8 cellular contexts compared by ENCODE assay signal in genomic region chrX:53281321-53281822, GRCh38. TPM values are rescaled to one million over a fixed set of nuclear protein-coding genes. Genes with fewer than 3 reads are reported as not detected.
A peak's percentile ranks its signal among the peaks of the same experiment; 100 is the strongest.
DNase-seq lines count a peak whose midpoint lies in the region; ATAC-seq and TF ChIP-seq lines count a peak whose summit lies in the region.

TSS of gene IQSEC2 (minus strand) at chrX:53281584.

- POLR2A ChIA-PET in HCT116 (lab: Charles Lee), result no interaction called here

- H3K4me2 ChIP-seq in HCT116 (ENCODE audit: low read length), result peak within 1 kb of the TSS; percentile 83

- TF ChIP-seq RAD21 in HCT116 (IDR thresholded peaks at IDR 0.05; ENCODE audit: low read depth), result no peak

- no peak for TF ChIP-seq CTCF in HCT116 (IDR thresholded peaks at IDR 0.05 in 2 of 3, conservative IDR thresholded peaks at IDR 0.05 in 1 of 3; ENCODE audit: borderline replicate concordance in 1 of 3, insufficient read depth in 1 of 3, low read depth in 2 of 3, low read length in 2 of 3)
- TF ChIP-seq CTCF in epithelial cell of esophagus (IDR thresholded peaks at IDR 0.05; ENCODE audit: insufficient read depth, low read depth, low read length, missing control alignments), result no peak

- no peak for TF ChIP-seq POLR2A in HCT116 (IDR thresholded peaks at IDR 0.05; ENCODE audit: borderline replicate concordance, extremely low read depth, insufficient read depth, insufficient read length)

- 0 out of 2 replicates have a peak, but pooled peaks cover 3% of the 10 kb centered on the region for H3K79me2 ChIP-seq in HCT116 (ENCODE audit: insufficient read depth, low read length)

- BruUV-seq in HCT116 (replicated peaks; lab: Mats Ljungman, UMichigan), result no TSS peak

- H3K9me3 ChIP-seq in HCT116 (ENCODE audit: control insufficient read depth in 1 of 2, insufficient read depth in 1 of 2, low read depth in 1 of 2, low read length in 2 of 2), result no peaks in the 10 kb centered on the region
- no peaks in the 10 kb centered on the region for H3K9me3 ChIP-seq in SJCRH30 (replicated peaks)
- H3K9me3 ChIP-seq in mononuclear cell (ENCODE audit: low read depth, low read length), result no peaks in the 10 kb centered on the region
- H3K9me3 ChIP-seq in aorta (ENCODE audit: control insufficient read depth, low read length), result no peaks in the 10 kb centered on the region

- intact Hi-C loops in HCT116 (cut with micrococcal nuclease) (no loop called here), aorta (cut with DNase I) (no loop called here)

- H3K27ac ChIP-seq in HCT116 (ENCODE audit: low read depth, low read length) (peak within 1 kb of the TSS; percentile 88), SJCRH30 (no peak within 1 kb of the TSS), aorta (ENCODE audit: low read depth in 1 of 2, low read length in 2 of 2) (peak within 1 kb of the TSS; percentile 74 to 98)

- H3K27me3 ChIP-seq in HCT116 (ENCODE audit: insufficient read depth, low read length), result no peaks in the 10 kb centered on the region
- no peaks in the 10 kb centered on the region for H3K27me3 ChIP-seq in SJCRH30
- H3K27me3 ChIP-seq in mononuclear cell (ENCODE audit: insufficient read depth, low read length), result no peaks in the 10 kb centered on the region
- no peaks in the 10 kb centered on the region for H3K27me3 ChIP-seq in aorta (ENCODE audit: control insufficient read depth in 1 of 2, insufficient read depth in 2 of 2, low read length in 1 of 2)

- peak; percentile 48 for DNase-seq in HCT116 (ENCODE audit: low read depth, low spot score)
- peak; percentile 61 to 69 for DNase-seq in SJCRH30
- DNase-seq in epithelial cell of esophagus (ENCODE audit: low read depth), result peak; percentile 73
- peak; percentile 92 to 95 for DNase-seq in aorta
- no peak for DNase-seq in D341Med (ENCODE audit: low spot score)
- no peak for DNase-seq in activated CD4-positive, alpha-beta T cell treated with anti-CD3 and anti-CD28 coated beads, Interleukin-2, amount 50 U/mL, for 1 hour

- H4K20me1 ChIP-seq in HCT116 (ENCODE audit: insufficient read depth), result no peaks in the 10 kb centered on the region

- H2AFZ ChIP-seq in HCT116 (ENCODE audit: low read depth, low read length, poor library complexity, severe bottlenecking), result no peak within 1 kb of the TSS

- H3K9ac ChIP-seq in HCT116 (ENCODE audit: low read length), result peak within 1 kb of the TSS; percentile 68

- no peaks in the 10 kb centered on the region for H3K36me3 ChIP-seq in HCT116 (ENCODE audit: control insufficient read depth in 1 of 2, insufficient read depth in 2 of 2, low read length in 2 of 2)
- no peaks in the 10 kb centered on the region for H3K36me3 ChIP-seq in SJCRH30
- no peaks in the 10 kb centered on the region for H3K36me3 ChIP-seq in aorta (ENCODE audit: control insufficient read depth in 1 of 2, insufficient read depth in 2 of 2, low read length in 1 of 2)

- H3K4me3 ChIP-seq in HCT116 (replicated peaks in 1 of 2; ENCODE audit: low read depth in 1 of 2, low read length in 2 of 2), result peak within 1 kb of the TSS; percentile 52 to 63
- H3K4me3 ChIP-seq in SJCRH30, result peak within 1 kb of the TSS; percentile 55
- H3K4me3 ChIP-seq in epithelial cell of esophagus (ENCODE audit: low read length), result peak within 1 kb of the TSS; percentile 52
- peak within 1 kb of the TSS; percentile 22 for H3K4me3 ChIP-seq in mononuclear cell (ENCODE audit: low read length)
- peak within 1 kb of the TSS; percentile 52 to 57 for H3K4me3 ChIP-seq in aorta (ENCODE audit: low read length in 2 of 2)

- CTCF ChIA-PET in HCT116 (lab: Charles Lee), result interaction anchor here (1.4 to 3.3 kb wide), 4 partner anchors 9 to 165 kb away, joined by 4 to 11 read pairs (median 7); no protein-coding TSS in a partner anchor

- peaks cover 23 to 42% of the 10 kb centered on the region in 2 experiments for H3K4me1 ChIP-seq in HCT116 (ENCODE audit: control insufficient read depth in 1 of 2, insufficient read depth in 2 of 2, low read length in 2 of 2)
- no peaks in the 10 kb centered on the region for H3K4me1 ChIP-seq in SJCRH30
- peaks cover 28% of the 10 kb centered on the region for H3K4me1 ChIP-seq in mononuclear cell (ENCODE audit: insufficient read depth, low read length)
- no peaks in the 10 kb centered on the region for H3K4me1 ChIP-seq in aorta (ENCODE audit: control insufficient read depth in 1 of 2, insufficient read depth in 2 of 2, low read length in 2 of 2)

- 1 to 5% methylated on average over 9 of the region's 9 CpGs for WGBS in aorta, 2 donors

- peak; percentile 84 for ATAC-seq in HCT116
- peak; percentile 86 for ATAC-seq in aorta (ENCODE audit: low FRiP score)
- no peak for ATAC-seq in HG03108 (IDR thresholded peaks at IDR 0.05; ENCODE audit: unreplicated experiment)

- RAD21 ChIA-PET in HCT116 (lab: Charles Lee; ENCODE audit: low non-redundant PET in 1 of 2, low total read pairs in 2 of 2, uncharacterized antibody in 2 of 2, unreplicated experiment in 2 of 2), result no interaction called here

- no peaks in the 10 kb centered on the region for H3K9me2 ChIP-seq in HCT116 (ENCODE audit: insufficient read depth)

TF ChIP-seq in HCT116, 20 proteins besides CTCF, POLR2A, EP300 and RAD21:
- TF ChIP-seq JUND (IDR thresholded peaks at IDR 0.05) (no peak), POLR2AphosphoS5 (IDR thresholded peaks at IDR 0.05; ENCODE audit: low read depth, low read length) (peak; percentile 74), ZFX (IDR thresholded peaks at IDR 0.05) (peak; percentile 40; the same call in 1 of the 2 replicates)

RNA-seq across cellular contexts. Expression of gene IQSEC2, which starts in this region (rescaled TPM):
- total RNA-seq in HCT116 (2021; ENCODE audit: unreplicated experiment) (20.7 TPM), mononuclear cell (4.4 TPM), aorta (10 to 100 TPM; 17.1 to 27.4 TPM)
- 17.0 and 20.0 TPM in 2 replicates for polyA plus RNA-seq in HCT116 (2012)
- total RNA-seq in SJCRH30 (2014; rRNA removed; shearing (Covaris generic)), result 1.8 and 2.2 TPM in 2 replicates
- 10 to 100 TPM; 15.2 to 15.4 TPM for polyA plus RNA-seq in aorta

Comparison
In these comparisons a context has a peak if more than half of its experiments do, and no peak if none do; other contexts are left out.
1. DNase-seq: peak in HCT116 (single experiment), SJCRH30 (2 of 2), epithelial cell of esophagus (single experiment) and aorta (2 of 2); none in D341Med (single experiment) and activated CD4-positive, alpha-beta T cell treated with anti-CD3 and anti-CD28 coated beads, Interleukin-2, amount 50 U/mL, for 1 hour (single experiment).
2. Peak in every context shown above with its lines, with median percentiles within 50 percentile points of each other: H3K4me3 ChIP-seq.